8 cellular contexts compared by ENCODE assay signal in the genomic region with DNA sequence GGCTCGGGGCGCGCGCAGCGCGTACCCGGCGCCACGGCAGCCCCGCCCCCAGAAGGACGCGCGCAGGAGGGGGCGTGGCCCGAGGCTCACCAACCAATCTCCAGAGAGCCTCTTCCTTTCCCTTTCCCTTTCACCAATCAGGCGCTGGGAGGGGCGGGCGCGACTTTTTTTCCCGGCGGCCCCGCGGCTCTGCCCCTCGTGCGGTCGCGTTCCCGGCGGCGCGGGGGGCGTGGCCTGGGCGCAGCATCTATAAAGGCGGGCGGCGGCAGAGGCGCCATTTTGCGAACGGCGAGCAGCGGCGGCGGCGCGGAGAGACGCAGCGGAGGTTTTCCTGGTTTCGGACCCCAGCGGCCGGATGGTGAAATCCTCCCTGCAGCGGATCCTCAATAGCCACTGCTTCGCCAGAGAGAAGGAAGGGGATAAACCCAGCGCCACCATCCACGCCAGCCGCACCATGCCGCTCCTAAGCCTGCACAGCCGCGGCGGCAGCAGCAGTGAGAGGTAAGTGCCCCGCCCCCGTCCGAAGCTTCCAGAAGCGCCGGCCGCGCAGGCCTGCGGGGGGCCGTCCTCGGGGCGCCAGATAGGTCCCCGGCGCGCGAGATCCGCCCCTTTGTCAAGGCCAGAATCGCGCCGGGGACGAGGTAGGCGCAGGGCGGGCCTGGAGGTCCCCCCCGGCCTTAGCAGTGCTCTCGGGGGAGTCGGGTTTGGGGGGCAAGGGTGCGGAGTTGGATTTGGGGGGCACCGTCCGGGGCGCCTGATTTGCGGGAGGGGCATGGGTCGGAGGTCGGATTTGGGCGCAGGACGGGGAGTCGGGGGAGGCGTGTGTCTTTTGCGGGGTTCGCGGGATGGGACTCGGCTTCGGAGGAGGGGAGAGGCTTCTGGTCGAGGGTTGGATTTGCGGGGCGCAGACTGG. TPM values are rescaled to one million over a fixed set of nuclear protein-coding genes. Genes with fewer than 3 reads are reported as not detected.
DNase-seq lines count a peak whose midpoint lies in the region; ATAC-seq, FAIRE-seq and TF ChIP-seq lines count a peak whose summit lies in the region.

No MANE protein-coding gene starts in this region.

- H3K79me2 ChIP-seq in MM.1S (ENCODE audit: low read length): peaks cover 64% of the 10 kb centered on the region

- H3K4me3 ChIP-seq in MM.1S (ENCODE audit: low read length) (peak overlapping the region; percentile 98), neuron (ENCODE audit: low read length) (peak overlapping the region; percentile 96)

- peak; percentile 25; the same call in 1 of the 2 replicates for TF ChIP-seq CTCF in MM.1S (IDR thresholded peaks at IDR 0.05; ENCODE audit: low read length)
- TF ChIP-seq CTCF in foreskin keratinocyte (conservative IDR thresholded peaks at IDR 0.05): no peak

- H3K4me1 ChIP-seq in MM.1S (ENCODE audit: low read length) (peaks cover 40% of the 10 kb centered on the region), foreskin keratinocyte (no peaks in the 10 kb centered on the region), neuron (ENCODE audit: insufficient read depth, low read length) (peaks cover 21% of the 10 kb centered on the region)

- H3F3A ChIP-seq in MM.1S (ENCODE audit: insufficient read depth, low read length): peaks cover 53% of the 10 kb centered on the region

- H3K27ac ChIP-seq in MM.1S (ENCODE audit: low read length) (peak overlapping the region; percentile 83), foreskin keratinocyte (peak overlapping the region; percentile 90)

- peaks cover 38% of the 10 kb centered on the region for H4K20me1 ChIP-seq in MM.1S (ENCODE audit: insufficient read depth, low read length)

- H3K27me3 ChIP-seq in MM.1S (replicated peaks; ENCODE audit: insufficient read depth, low read length) (no peaks in the 10 kb centered on the region), foreskin keratinocyte (no peaks in the 10 kb centered on the region), neuron (ENCODE audit: insufficient read depth, low read length) (no peaks in the 10 kb centered on the region)

- peak overlapping the region; percentile 97 for H3K9ac ChIP-seq in MM.1S (ENCODE audit: low read length)

- H2AFZ ChIP-seq in MM.1S (ENCODE audit: low read length) (peak overlapping the region; percentile 68), neuron (ENCODE audit: low read depth, low read length) (peak overlapping the region; percentile 88)

- FAIRE-seq in H54 (lab: Jason Lieb, UNC): no peak

- H3K4me2 ChIP-seq in MM.1S (ENCODE audit: low read depth, low read length): peak overlapping the region; percentile 90; the same call in 1 of the 2 replicates

- no peaks in the 10 kb centered on the region for H3K9me2 ChIP-seq in MM.1S (replicated peaks; ENCODE audit: insufficient read depth, low read length)

- H3K9me3 ChIP-seq in MM.1S (replicated peaks; ENCODE audit: insufficient read depth, low read length) (no peaks in the 10 kb centered on the region), neuron (ENCODE audit: low read length) (no peaks in the 10 kb centered on the region)

- peak; percentile 71 for ATAC-seq in foreskin keratinocyte

- TF ChIP-seq POLR2A in H54 (IDR thresholded peaks at IDR 0.05; ENCODE audit: low read depth, low read length): peak; percentile 97

- H3K36me3 ChIP-seq in MM.1S (replicated peaks; ENCODE audit: insufficient read depth, low read length) (peaks cover 17% of the 10 kb centered on the region), neuron (ENCODE audit: insufficient read depth, low read length) (peaks cover 22% of the 10 kb centered on the region)

- DNase-seq in ELF-1 (ENCODE audit: low read depth, low spot score) (peak; percentile 99), H54 (ENCODE audit: insufficient read length, low spot score) (peak; percentile 100), MM.1S (peak; percentile 98), SHP77 treated with DMSO at 0.1 percent for 48 hours (lab: John Stamatoyannopoulos, UW) (peak; percentile 70), foreskin keratinocyte (peak; percentile 75 to 89), stromal cell of bone marrow (ENCODE audit: low read depth) (peak; percentile 94)
- peak; percentile 99 for DNase-seq in activated gamma-delta T cell treated with anti-CD3 and anti-CD28 coated beads, Interleukin-2, amount 50 U/mL, for 16 hours (ENCODE audit: low read depth)

RNA-seq across cellular contexts. Expression of gene PEAK3, which starts 12.5 kb away (rescaled TPM):
- total RNA-seq in foreskin keratinocyte: not detected in 2 replicates
- polyA plus RNA-seq in foreskin keratinocyte: not detected in 2 replicates

RNA-seq across cellular contexts. Expression of gene JSRP1, which starts 13.3 kb away (rescaled TPM):
- total RNA-seq in foreskin keratinocyte: 0.17 TPM in 1 of 2 replicates, not detected in the other
- 0.17 and 0.22 TPM in 2 replicates for polyA plus RNA-seq in foreskin keratinocyte

RNA-seq across cellular contexts. Expression of gene AMH, which starts 20.4 kb away (rescaled TPM):
- 0.39 and 0.78 TPM in 2 replicates for total RNA-seq in foreskin keratinocyte
- 0.17 and 0.64 TPM in 2 replicates for polyA plus RNA-seq in foreskin keratinocyte

RNA-seq across cellular contexts. Expression of gene SF3A2, which starts 32.9 kb away (rescaled TPM):
- total RNA-seq in foreskin keratinocyte: 33.8 and 34.2 TPM in 2 replicates
- 69.8 and 76.2 TPM in 2 replicates for polyA plus RNA-seq in foreskin keratinocyte

RNA-seq across cellular contexts. Expression of gene PLEKHJ1, which starts 33.4 kb away (rescaled TPM):
- 55.8 and 58.3 TPM in 2 replicates for total RNA-seq in foreskin keratinocyte
- 81.0 and 84.9 TPM in 2 replicates for polyA plus RNA-seq in foreskin keratinocyte

Comparison
In these comparisons a context has a peak if more than half of its experiments do, and no peak if none do; other contexts are left out.
1. Peak in every context shown above with its lines: DNase-seq, ATAC-seq, H3K4me3 ChIP-seq and H3K27ac ChIP-seq.